Comparison of ENCODE assay signal across 8 cellular contexts in the genomic region with DNA sequence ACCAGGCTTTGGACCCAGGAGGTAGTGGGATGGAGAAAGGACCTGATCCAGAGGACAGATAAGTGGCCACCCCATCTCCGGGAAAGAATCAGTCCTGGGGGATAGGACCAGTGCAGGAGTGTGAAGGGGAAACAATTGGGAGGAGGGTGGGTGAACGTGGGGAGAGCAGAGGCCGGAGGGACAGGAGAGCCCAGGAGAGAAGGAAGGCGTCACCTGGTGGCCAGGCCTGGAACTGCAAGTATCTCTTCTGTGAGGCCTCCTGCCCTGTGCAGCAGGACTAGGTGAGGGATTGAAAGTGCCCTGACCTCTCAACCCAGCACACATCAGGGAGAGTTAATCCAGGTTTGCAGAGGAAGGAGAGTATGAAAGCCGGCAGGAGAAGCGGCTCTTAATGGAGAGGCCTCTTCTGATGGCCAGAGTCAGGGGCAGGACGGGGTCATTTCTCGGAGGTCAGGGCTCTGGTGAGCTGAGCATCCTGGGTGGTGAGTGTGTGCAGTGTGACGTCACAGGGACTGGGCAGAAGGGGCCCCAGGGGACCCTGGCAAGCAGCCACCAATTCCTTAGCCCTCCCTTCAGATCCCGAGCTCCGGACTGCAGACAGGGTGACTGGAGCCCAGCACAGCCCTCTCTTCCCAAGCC. TPM values are rescaled to one million over a fixed set of nuclear protein-coding genes. Genes with fewer than 3 reads are reported as not detected.
DNase-seq lines count a peak whose midpoint lies in the region; ATAC-seq, FAIRE-seq and TF ChIP-seq lines count a peak whose summit lies in the region.

No MANE protein-coding gene starts in this region.

- H4K91ac ChIP-seq in H1 (replicated peaks; ENCODE audit: insufficient read length, low read length) (no peak overlapping the region), mesenchymal stem cell (ENCODE audit: low read length) (no peak overlapping the region)

- H3K4me3 ChIP-seq in CD8-positive, alpha-beta T cell (ENCODE audit: low read depth, low read length), result no peak overlapping the region
- H3K4me3 ChIP-seq in H1 (ENCODE audit: extremely low read depth in 1 of 4, insufficient read depth in 2 of 4, low read depth in 3 of 4, low read length in 4 of 4), result no peak overlapping the region
- H3K4me3 ChIP-seq in mesenchymal stem cell (ENCODE audit: insufficient read depth in 1 of 2, low read depth in 1 of 2, low read length in 2 of 2), result no peak overlapping the region

- H3K23ac ChIP-seq in H1 (ENCODE audit: insufficient read length) (no peak overlapping the region), mesenchymal stem cell (ENCODE audit: low read length in 2 of 2) (no peak overlapping the region)

- intact Hi-C loops in CD8-positive, alpha-beta T cell (cut with DNase I, micrococcal nuclease), result loop anchor here in 1 of 2 experiments (1.0 kb wide), 1 partner anchor 154 kb away; no protein-coding TSS in a partner anchor
- intact Hi-C loops in activated CD8-positive, alpha-beta T cell treated with anti-CD3 and anti-CD28 coated beads for 36 hours (cut with micrococcal nuclease), result no loop called here

- H3K14ac ChIP-seq in H1 (ENCODE audit: insufficient read length) (no peak overlapping the region), mesenchymal stem cell (ENCODE audit: low read length in 2 of 2) (no peak overlapping the region)

- H2AK5ac ChIP-seq in H1 (ENCODE audit: low read depth, low read length) (no peak overlapping the region), mesenchymal stem cell (ENCODE audit: low read length, severe bottlenecking) (peak overlapping the region; percentile 77)

- TF ChIP-seq POLR2A in H1 (IDR thresholded peaks at IDR 0.05; ENCODE audit: control extremely low read depth in 1 of 2, low read depth in 2 of 2, low read length in 2 of 2), result no peak

- CTCF ChIA-PET in CD8-positive, alpha-beta T cell (lab: Charles Lee), result interaction anchor here (1.0 to 1.4 kb wide), 3 partner anchors 11 to 27 kb away, joined by 3 to 5 read pairs (median 3); no protein-coding TSS in a partner anchor
- CTCF ChIA-PET in activated CD8-positive, alpha-beta T cell treated with anti-CD3 and anti-CD28 coated beads for 36 hours (lab: Charles Lee), result interaction anchor here (0.9 to 3.7 kb wide), 13 partner anchors 8 to 156 kb away, joined by 3 to 18 read pairs (median 4); no protein-coding TSS in a partner anchor
- CTCF ChIA-PET in H1 (lab: Charles Lee; ENCODE audit: partially characterized antibody), result interaction anchor here (0.5 to 14.7 kb wide), 38 partner anchors 7 to 964 kb away, joined by 3 to 371 read pairs (median 5); partner anchors contain the start of genes LAD1, TNNI1 and TNNT2

- H3K4ac ChIP-seq in H1 (replicated peaks; ENCODE audit: insufficient read length, low read depth, low read length) (no peak overlapping the region), mesenchymal stem cell (ENCODE audit: low read depth in 1 of 2, low read length in 2 of 2) (no peak overlapping the region)

- no peak overlapping the region for H2AFZ ChIP-seq in H1 (ENCODE audit: low read length)
- no peak overlapping the region for H2AFZ ChIP-seq in mesenchymal stem cell (ENCODE audit: low read depth, low read length)

- peaks cover 3% of the 10 kb centered on the region for H3K27me3 Mint-ChIP-seq in CD8-positive, alpha-beta T cell (ENCODE audit: low read depth)
- H3K27me3 Mint-ChIP-seq in HFFc6 (ENCODE audit: insufficient read depth), result peaks cover 28% of the 10 kb centered on the region
- H3K27me3 Mint-ChIP-seq in activated CD8-positive, alpha-beta T cell treated with anti-CD3 and anti-CD28 coated beads for 36 hours, result peaks cover 5% of the 10 kb centered on the region

- no peaks in the 10 kb centered on the region for H3K36me3 Mint-ChIP-seq in CD8-positive, alpha-beta T cell
- no peaks in the 10 kb centered on the region for H3K36me3 Mint-ChIP-seq in HFFc6 (ENCODE audit: low read depth)
- no peaks in the 10 kb centered on the region for H3K36me3 Mint-ChIP-seq in activated CD8-positive, alpha-beta T cell treated with anti-CD3 and anti-CD28 coated beads for 36 hours (ENCODE audit: low read depth)

- no peak overlapping the region for H3K4me3 Mint-ChIP-seq in CD8-positive, alpha-beta T cell
- no peak overlapping the region for H3K4me3 Mint-ChIP-seq in HFFc6
- H3K4me3 Mint-ChIP-seq in activated CD8-positive, alpha-beta T cell treated with anti-CD3 and anti-CD28 coated beads for 36 hours, result no peak overlapping the region

- no peak overlapping the region for H3K56ac ChIP-seq in H1 (replicated peaks; ENCODE audit: insufficient read length, low read depth, low read length)

- no peak overlapping the region for H3K27ac Mint-ChIP-seq in CD8-positive, alpha-beta T cell
- no peak overlapping the region for H3K27ac Mint-ChIP-seq in HFFc6
- no peak overlapping the region for H3K27ac Mint-ChIP-seq in activated CD8-positive, alpha-beta T cell treated with anti-CD3 and anti-CD28 coated beads for 36 hours

- H3K9ac ChIP-seq in H1 (replicated peaks in 1 of 4; ENCODE audit: extremely low read depth in 1 of 4, low read depth in 3 of 4, low read length in 3 of 4) (no peak overlapping the region), mesenchymal stem cell (ENCODE audit: low read length) (no peak overlapping the region)

- peak overlapping the region; percentile 75; the same call in 1 of the 2 replicates for H4K8ac ChIP-seq in H1 (ENCODE audit: extremely low read depth, insufficient read depth, low read length)
- no peak overlapping the region for H4K8ac ChIP-seq in mesenchymal stem cell (ENCODE audit: low read length)

- peak overlapping the region; percentile 24; the same call in 1 of the 2 replicates for H2BK5ac ChIP-seq in H1 (ENCODE audit: low read depth, low read length)
- H2BK5ac ChIP-seq in mesenchymal stem cell (ENCODE audit: low read depth, low read length, poor library complexity, severe bottlenecking), result no peak overlapping the region

- H3K27ac ChIP-seq in CD8-positive, alpha-beta T cell (ENCODE audit: low read depth, low read length), result no peak overlapping the region
- H3K27ac ChIP-seq in H1 (ENCODE audit: low read depth, low read length) (no peak overlapping the region), mesenchymal stem cell (ENCODE audit: low read length, poor library complexity, severe bottlenecking) (no peak overlapping the region)

- no peaks in the 10 kb centered on the region for H4K20me1 ChIP-seq in H1 (replicated peaks in 1 of 2; ENCODE audit: control insufficient read depth in 1 of 2, insufficient read depth in 2 of 2, low read length in 2 of 2)

- peak; percentile 28 for FAIRE-seq in H1 (lab: Jason Lieb, UNC)

- TF ChIP-seq EP300 in H1 (IDR thresholded peaks at IDR 0.05; ENCODE audit: borderline replicate concordance in 1 of 2, low read depth in 2 of 2, low read length in 2 of 2), result no peak

- H3K27me3 ChIP-seq in CD8-positive, alpha-beta T cell (ENCODE audit: insufficient read depth, low read length), result no peaks in the 10 kb centered on the region
- H3K27me3 ChIP-seq in H1 (replicated peaks in 1 of 4; ENCODE audit: control insufficient read depth in 3 of 4, extremely low read depth in 1 of 4, insufficient read depth in 3 of 4, low read length in 3 of 4), result no peaks in the 10 kb centered on the region; a peak in 1 of 7 replicates
- peaks cover 0 to 86% of the 10 kb centered on the region in 2 experiments for H3K27me3 ChIP-seq in mesenchymal stem cell (ENCODE audit: control insufficient read depth in 1 of 2, insufficient read depth in 1 of 2, low read length in 2 of 2)

- H3K4me1 ChIP-seq in CD8-positive, alpha-beta T cell (ENCODE audit: insufficient read depth, low read length), result no peaks in the 10 kb centered on the region
- H3K4me1 ChIP-seq in H1 (replicated peaks in 1 of 4; ENCODE audit: control insufficient read depth in 3 of 4, insufficient read depth in 4 of 4, low read length in 3 of 4), result peaks cover 0 to 5% (median 0%) of the 10 kb centered on the region in 4 experiments; a peak in 2 of 7 replicates
- peaks cover 45% of the 10 kb centered on the region for H3K4me1 ChIP-seq in mesenchymal stem cell (ENCODE audit: control insufficient read depth, insufficient read depth, low read depth, low read length)

- no peak overlapping the region for H4K5ac ChIP-seq in H1 (ENCODE audit: insufficient read length, low read depth, low read length)

- 0 out of 2 replicates have a peak overlapping the region, but pooled peaks have one; percentile 32 for H2BK20ac ChIP-seq in H1 (ENCODE audit: low read length)

- peak overlapping the region; percentile 48; the same call in 1 of the 2 replicates for H3K18ac ChIP-seq in H1 (ENCODE audit: extremely low read depth, low read length)
- H3K18ac ChIP-seq in mesenchymal stem cell (ENCODE audit: low read depth in 1 of 2, low read length in 2 of 2), result no peak overlapping the region

- ATAC-seq in CD8-positive, alpha-beta T cell, result peak; percentile 62
- peak; percentile 96 for ATAC-seq in activated CD8-positive, alpha-beta T cell treated with anti-CD3 and anti-CD28 coated beads for 36 hours
- no peak for ATAC-seq in GM19452 (IDR thresholded peaks at IDR 0.05; ENCODE audit: unreplicated experiment)

- POLR2A ChIA-PET in CD8-positive, alpha-beta T cell (lab: Charles Lee), result no interaction called here
- POLR2A ChIA-PET in activated CD8-positive, alpha-beta T cell treated with anti-CD3 and anti-CD28 coated beads for 36 hours (lab: Charles Lee), result no interaction called here
- POLR2A ChIA-PET in H1 (lab: Charles Lee; ENCODE audit: partially characterized antibody), result interaction anchor here (1.1 to 4.9 kb wide), 6 partner anchors 8 to 29 kb away, joined by 3 to 18 read pairs (median 4); partner anchors contain the start of gene LAD1

- H2BK120ac ChIP-seq in H1 (replicated peaks; ENCODE audit: low read depth, low read length), result no peak overlapping the region
- H2BK120ac ChIP-seq in mesenchymal stem cell (ENCODE audit: low read depth, low read length), result no peak overlapping the region

- H3K9me3 ChIP-seq in CD8-positive, alpha-beta T cell (ENCODE audit: low read length), result no peaks in the 10 kb centered on the region
- H3K9me3 ChIP-seq in H1 (ENCODE audit: insufficient read depth in 2 of 2, low read depth in 1 of 2, low read length in 1 of 2) (no peaks in the 10 kb centered on the region), mesenchymal stem cell (ENCODE audit: control insufficient read depth, low read length) (no peaks in the 10 kb centered on the region)

- no peaks in the 10 kb centered on the region for H3K23me2 ChIP-seq in H1 (ENCODE audit: low read depth, low read length)

- H2BK12ac ChIP-seq in H1 (ENCODE audit: low read depth, low read length) (no peak overlapping the region), mesenchymal stem cell (ENCODE audit: low read length in 2 of 2) (no peak overlapping the region)

- no peak overlapping the region for H2BK15ac ChIP-seq in H1 (ENCODE audit: low read length)
- H2BK15ac ChIP-seq in mesenchymal stem cell (ENCODE audit: low read depth, poor library complexity, severe bottlenecking), result no peak overlapping the region

- H3K79me1 ChIP-seq in H1 (ENCODE audit: low read depth, low read length) (no peaks in the 10 kb centered on the region), mesenchymal stem cell (replicated peaks; ENCODE audit: low read length, poor library complexity, severe bottlenecking) (no peaks in the 10 kb centered on the region)

- DNase-seq in CD8-positive, alpha-beta T cell, result peak; percentile 38 to 74 (median 58)
- DNase-seq in HFFc6, result peak; percentile 59
- peak; percentile 62 for DNase-seq in NCI-H748 (lab: John Stamatoyannopoulos, UW; ENCODE audit: unreplicated experiment)
- peak; percentile 88 for DNase-seq in activated CD8-positive, alpha-beta T cell treated with anti-CD3 and anti-CD28 coated beads for 36 hours
- DNase-seq in H1 (ENCODE audit: low read depth in 1 of 2, low spot score in 2 of 2), result peak; percentile 80 to 98
- peak; percentile 74 for DNase-seq in mesenchymal stem cell
- DNase-seq in stimulated activated CD8-positive, alpha-beta memory T cell treated with anti-CD3 and anti-CD28 coated beads, Interleukin-15, amount 100 ng/mL, for 48 hours (ENCODE audit: low read depth in 2 of 2), result peak; percentile 44 to 50

- peak; percentile 80 for TF ChIP-seq CTCF in CD8-positive, alpha-beta T cell (IDR thresholded peaks at IDR 0.05)
- TF ChIP-seq CTCF in HFFc6 (IDR thresholded peaks at IDR 0.05) (peak; percentile 98), H1 (IDR thresholded peaks at IDR 0.05; ENCODE audit: control extremely low read depth in 1 of 3, insufficient read depth in 1 of 3, low read depth in 1 of 3, low read length in 3 of 3) (peak; percentile 91 to 99 (median 99))
- peak; percentile 95 for TF ChIP-seq CTCF in activated CD8-positive, alpha-beta T cell treated with anti-CD3 and anti-CD28 coated beads for 36 hours (IDR thresholded peaks at IDR 0.05)

- H3K4me2 ChIP-seq in H1 (ENCODE audit: insufficient read depth in 1 of 2, low read depth in 2 of 2, low read length in 2 of 2), result no peak overlapping the region
- no peak overlapping the region for H3K4me2 ChIP-seq in mesenchymal stem cell (ENCODE audit: low read length, poor library complexity, severe bottlenecking)

- peak; percentile 81 to 82 for TF ChIP-seq RAD21 in H1 (IDR thresholded peaks at IDR 0.05 in 1 of 2, conservative IDR thresholded peaks at IDR 0.05 in 1 of 2; ENCODE audit: low read depth in 2 of 2, low read length in 2 of 2)

- 37% methylated on average over 10 of the region's 11 CpGs; no CpG with 5 or more reads in 1 of the 2 experiments for WGBS in H1 (ENCODE audit: extremely low coverage in 1 of 2, insufficient coverage in 1 of 2, insufficient read length in 1 of 2, insufficient replicate concordance in 2 of 2, low coverage in 1 of 2, low lambda C conversion rate in 2 of 2, missing lambda C conversion rate in 1 of 2), 2 experiments
- 22% methylated on average over 8 of the region's 11 CpGs for WGBS in mesenchymal stem cell

- H3K4me1 Mint-ChIP-seq in CD8-positive, alpha-beta T cell (ENCODE audit: low read depth), result no peaks in the 10 kb centered on the region
- H3K4me1 Mint-ChIP-seq in HFFc6 (ENCODE audit: low read depth), result no peaks in the 10 kb centered on the region
- H3K4me1 Mint-ChIP-seq in activated CD8-positive, alpha-beta T cell treated with anti-CD3 and anti-CD28 coated beads for 36 hours (ENCODE audit: low read depth), result no peaks in the 10 kb centered on the region

- no peaks in the 10 kb centered on the region for H3K9me3 Mint-ChIP-seq in CD8-positive, alpha-beta T cell
- H3K9me3 Mint-ChIP-seq in HFFc6, result no peaks in the 10 kb centered on the region
- H3K9me3 Mint-ChIP-seq in activated CD8-positive, alpha-beta T cell treated with anti-CD3 and anti-CD28 coated beads for 36 hours, result no peaks in the 10 kb centered on the region

- no peaks in the 10 kb centered on the region for H3K36me3 ChIP-seq in CD8-positive, alpha-beta T cell (ENCODE audit: insufficient read depth, low read length)
- H3K36me3 ChIP-seq in H1 (ENCODE audit: control insufficient read depth in 2 of 4, insufficient read depth in 4 of 4, low read length in 3 of 4) (no peaks in the 10 kb centered on the region), mesenchymal stem cell (ENCODE audit: control insufficient read depth in 1 of 2, insufficient read depth in 2 of 2, low read depth in 1 of 2, low read length in 2 of 2) (no peaks in the 10 kb centered on the region)

- no peaks in the 10 kb centered on the region for H3K79me2 ChIP-seq in H1 (ENCODE audit: control insufficient read depth in 1 of 2, insufficient read depth in 2 of 2, low read length in 2 of 2)

RNA-seq across cellular contexts. Expression of gene LAD1, which starts 9.2 kb away (rescaled TPM):
- total RNA-seq in CD8-positive, alpha-beta T cell, result not detected
- not detected for total RNA-seq in HFFc6 (2021; fragmentation: NEBNext Ultra II Directional; extraction: Animal tissue kit (Norgen Biotek cat#: 25700))
- total RNA-seq in activated CD8-positive, alpha-beta T cell treated with anti-CD3 and anti-CD28 coated beads for 36 hours, result not detected
- 30.5 and 32.8 TPM in 2 replicates for total RNA-seq in H1 (2021; fragmentation: NEBNext Ultra II Directional; extraction: Animal tissue kit (Norgen Biotek cat#: 25700))
- 9.3 and 12.4 TPM in 2 replicates for polyA plus RNA-seq in H1 (2011; rRNA removed)
- 9.9 TPM for polyA plus RNA-seq in H1 (2011; cell fraction: cytosol; rRNA removed)
- 16.3 TPM for polyA plus RNA-seq in H1 (2011; cell fraction: nucleus; rRNA removed)
- polyA plus RNA-seq in H1 (2012, experiment 1 of 2), result 17.1 to 22.3 TPM (median 20.0 TPM) in 4 replicates
- 21.6 TPM for polyA plus RNA-seq in H1 (2012, experiment 2 of 2)
- 20.5 TPM for polyA plus RNA-seq in H1 (2013, experiment 1 of 2)
- 20.2 TPM for polyA plus RNA-seq in H1 (2013, experiment 2 of 2)
- polyA minus RNA-seq in H1 (2011; rRNA and poly(A)+ RNA removed), result 7.7 and 10.7 TPM in 2 replicates
- polyA minus RNA-seq in H1 (2011; cell fraction: cytosol; rRNA and poly(A)+ RNA removed), result 8.4 TPM
- 13.1 TPM for polyA minus RNA-seq in H1 (2011; cell fraction: nucleus; rRNA and poly(A)+ RNA removed)
- not detected for polyA plus RNA-seq in mesenchymal stem cell (2013, experiment 1 of 2)
- not detected for polyA plus RNA-seq in mesenchymal stem cell (2013, experiment 2 of 2)

RNA-seq across cellular contexts. Expression of gene TNNI1, which starts 13.2 kb away (rescaled TPM):
- total RNA-seq in CD8-positive, alpha-beta T cell, result not detected
- total RNA-seq in HFFc6 (2021; fragmentation: NEBNext Ultra II Directional; extraction: Animal tissue kit (Norgen Biotek cat#: 25700)), result not detected
- not detected for total RNA-seq in activated CD8-positive, alpha-beta T cell treated with anti-CD3 and anti-CD28 coated beads for 36 hours
- total RNA-seq in H1 (2021; fragmentation: NEBNext Ultra II Directional; extraction: Animal tissue kit (Norgen Biotek cat#: 25700)), result 0.29 and 0.50 TPM in 2 replicates
- polyA plus RNA-seq in H1 (2011; rRNA removed), result 0.46 and 1.0 TPM in 2 replicates
- 1.5 TPM for polyA plus RNA-seq in H1 (2011; cell fraction: cytosol; rRNA removed)
- 0.81 TPM for polyA plus RNA-seq in H1 (2011; cell fraction: nucleus; rRNA removed)
- 0.54 to 1.4 TPM (median 1.1 TPM) in 4 replicates for polyA plus RNA-seq in H1 (2012, experiment 1 of 2)
- polyA plus RNA-seq in H1 (2012, experiment 2 of 2), result 0.97 TPM
- polyA plus RNA-seq in H1 (2013, experiment 1 of 2), result 0.18 TPM
- polyA plus RNA-seq in H1 (2013, experiment 2 of 2), result 0.20 TPM
- 0.28 and 0.34 TPM in 2 replicates for polyA minus RNA-seq in H1 (2011; rRNA and poly(A)+ RNA removed)
- polyA minus RNA-seq in H1 (2011; cell fraction: cytosol; rRNA and poly(A)+ RNA removed), result not detected
- not detected for polyA minus RNA-seq in H1 (2011; cell fraction: nucleus; rRNA and poly(A)+ RNA removed)
- polyA plus RNA-seq in mesenchymal stem cell (2013, experiment 1 of 2), result not detected
- not detected for polyA plus RNA-seq in mesenchymal stem cell (2013, experiment 2 of 2)

RNA-seq across cellular contexts. Expression of gene TNNT2, which starts 30.8 kb away (rescaled TPM):
- not detected for total RNA-seq in CD8-positive, alpha-beta T cell
- not detected for total RNA-seq in HFFc6 (2021; fragmentation: NEBNext Ultra II Directional; extraction: Animal tissue kit (Norgen Biotek cat#: 25700))
- not detected for total RNA-seq in activated CD8-positive, alpha-beta T cell treated with anti-CD3 and anti-CD28 coated beads for 36 hours
- 21.0 and 22.6 TPM in 2 replicates for total RNA-seq in H1 (2021; fragmentation: NEBNext Ultra II Directional; extraction: Animal tissue kit (Norgen Biotek cat#: 25700))
- polyA plus RNA-seq in H1 (2011; rRNA removed), result 3.1 and 5.3 TPM in 2 replicates
- polyA plus RNA-seq in H1 (2011; cell fraction: cytosol; rRNA removed), result 13.9 TPM
- polyA plus RNA-seq in H1 (2011; cell fraction: nucleus; rRNA removed), result 21.3 TPM
- polyA plus RNA-seq in H1 (2012, experiment 1 of 2), result 14.8 to 17.7 TPM (median 16.7 TPM) in 4 replicates
- polyA plus RNA-seq in H1 (2012, experiment 2 of 2), result 4.4 TPM
- polyA plus RNA-seq in H1 (2013, experiment 1 of 2), result 15.5 TPM
- 14.1 TPM for polyA plus RNA-seq in H1 (2013, experiment 2 of 2)
- polyA minus RNA-seq in H1 (2011; rRNA and poly(A)+ RNA removed), result 5.8 and 8.4 TPM in 2 replicates
- polyA minus RNA-seq in H1 (2011; cell fraction: cytosol; rRNA and poly(A)+ RNA removed), result 7.2 TPM
- 13.0 TPM for polyA minus RNA-seq in H1 (2011; cell fraction: nucleus; rRNA and poly(A)+ RNA removed)
- 0.07 TPM for polyA plus RNA-seq in mesenchymal stem cell (2013, experiment 1 of 2)
- polyA plus RNA-seq in mesenchymal stem cell (2013, experiment 2 of 2), result not detected

Comparison
In these comparisons a context has a peak if more than half of its experiments do, and no peak if none do; other contexts are left out.
1. RNA of gene LAD1, which starts 9.2 kb away (total RNA-seq): 30.5 to 32.8 TPM in H1; not detected in CD8-positive, alpha-beta T cell, not detected in HFFc6 and not detected in activated CD8-positive, alpha-beta T cell treated with anti-CD3 and anti-CD28 coated beads for 36 hours; every median in the first group is over 10 times any median in the second.
2. RNA of gene TNNT2, which starts 30.8 kb away (total RNA-seq): 21.0 to 22.6 TPM in H1; not detected in CD8-positive, alpha-beta T cell, not detected in HFFc6 and not detected in activated CD8-positive, alpha-beta T cell treated with anti-CD3 and anti-CD28 coated beads for 36 hours; every median in the first group is over 10 times any median in the second.
3. Peak in every context shown above with its lines, with median percentiles within 50 percentile points of each other: DNase-seq and CTCF ChIP-seq.